ENCODE assay signal across 28 cellular contexts in the genomic region with DNA sequence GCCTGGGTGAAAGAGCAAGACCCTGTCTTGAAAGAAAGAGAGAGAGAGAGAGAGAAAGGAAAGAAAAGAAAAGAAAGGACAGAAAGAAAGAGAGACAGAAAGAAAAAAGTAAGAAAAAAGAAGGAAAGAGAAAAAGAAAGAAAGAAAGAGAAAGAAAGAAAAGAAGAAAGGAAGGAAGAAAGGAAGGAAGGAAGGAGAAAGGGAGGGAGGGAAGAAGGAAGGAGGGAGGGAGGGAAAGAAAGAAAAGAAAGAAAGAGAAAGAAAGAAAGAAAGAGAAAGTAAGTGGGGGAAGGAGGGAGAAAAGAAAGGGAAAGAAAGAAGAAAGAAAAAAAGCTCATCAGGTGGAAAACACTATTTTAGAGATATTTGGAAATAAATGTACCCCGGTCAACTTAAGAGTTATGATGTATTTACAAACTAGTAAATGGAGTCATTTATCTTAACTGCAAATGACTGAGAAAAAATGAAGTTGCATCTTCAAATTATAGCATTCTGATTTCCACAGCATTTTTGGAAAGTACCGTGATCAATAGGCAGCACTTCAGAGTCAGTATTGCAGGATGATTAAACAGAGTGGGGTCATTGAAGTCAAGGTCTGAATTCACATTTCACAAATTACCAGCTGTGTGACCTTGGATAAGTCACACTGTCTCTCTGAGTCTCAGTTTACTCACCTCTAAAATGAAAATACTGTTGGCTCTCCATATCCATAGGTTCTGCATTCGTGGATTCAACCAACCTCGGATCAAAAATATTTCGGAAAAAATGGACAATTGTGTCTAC.
"Had no signal": no experiment of that assay in that cellular context is flagged by ENCODE, and none has a peak within 500 bp of the region (broad histone marks: within the 10 kb centered on the region; RNA-seq: fewer than 3 reads in every experiment).

No MANE protein-coding gene starts in this region.

- H3K4me1 Mint-ChIP-seq: endodermal cell; mesothelial cell of epicardium; naive B cell; stimulated activated naive CD8-positive, alpha-beta T cell treated with anti-CD3 and anti-CD28 coated beads, Interleukin-15, amount 100 ng/mL, for 72 hours had no signal

- H3K27ac ChIP-seq: colonic mucosa, epithelial cell of prostate, gastrocnemius medialis, psoas muscle, suprapubic skin, transverse colon, vagina had no signal

- H3K4me3 ChIP-seq: colonic mucosa, gastrocnemius medialis, lung, mucosa of descending colon, suprapubic skin, transverse colon, vagina had no signal

- H3K9me3 Mint-ChIP-seq: dendritic cell treated with granulocyte-macrophage colony-stimulating factor and Interleukin-4, amounts not matched to agents 40 ng/mL and 50 ng/mL, for 4 days; endodermal cell; stimulated activated naive CD8-positive, alpha-beta T cell treated with anti-CD3 and anti-CD28 coated beads, Interleukin-15, amount 100 ng/mL, for 72 hours had no signal

- FAIRE-seq: keratinocyte, small intestine had no signal

- DNase-seq: colonic mucosa; effector CD8-positive, alpha-beta T cell; endodermal cell; foreskin fibroblast; gastrocnemius medialis; head of caudate nucleus; left ventricle myocardium superior; mesenchymal stem cell; mucosa of descending colon; naive B cell; nucleus accumbens; psoas muscle; right cardiac atrium; small intestine; stimulated activated CD4-positive, alpha-beta T cell treated with anti-CD3 and anti-CD28 coated beads, Interleukin-15, amount 100 ng/mL, for 24 hours; stimulated activated CD4-positive, alpha-beta T cell treated with anti-CD3 and anti-CD28 coated beads, Interleukin-2, amount 100 ng/mL, for 48 hours; stimulated activated naive CD4-positive, alpha-beta T cell; stimulated activated naive CD8-positive, alpha-beta T cell treated with anti-CD3 and anti-CD28 coated beads, Interleukin-15, amount 100 ng/mL, for 72 hours; transverse colon had no signal

- H3K36me3 ChIP-seq: colonic mucosa, gastrocnemius medialis, suprapubic skin, transverse colon, vagina had no signal

- H3K27ac Mint-ChIP-seq: dendritic cell treated with granulocyte-macrophage colony-stimulating factor and Interleukin-4, amounts not matched to agents 40 ng/mL and 50 ng/mL, for 4 days; endodermal cell; mesothelial cell of epicardium; naive B cell; nephron; stimulated activated naive CD8-positive, alpha-beta T cell treated with anti-CD3 and anti-CD28 coated beads, Interleukin-15, amount 100 ng/mL, for 72 hours had no signal

- H3K27me3 ChIP-seq: colonic mucosa, gastrocnemius medialis, suprapubic skin, transverse colon, vagina had no signal

- H3K9me3 ChIP-seq: colonic mucosa, gastrocnemius medialis, mucosa of descending colon, psoas muscle, suprapubic skin, transverse colon, vagina had no signal

- ATAC-seq: esophagus mucosa; gastrocnemius medialis; left ventricle myocardium superior; mucosa of descending colon; psoas muscle; right cardiac atrium; stimulated activated naive CD8-positive, alpha-beta T cell treated with anti-CD3 and anti-CD28 coated beads, Interleukin-15, amount 100 ng/mL, for 72 hours had no signal

- H3K4me1 ChIP-seq: colonic mucosa, psoas muscle, suprapubic skin, transverse colon, vagina had no signal

- H3K36me3 Mint-ChIP-seq: mesothelial cell of epicardium, naive B cell had no signal

- H3K27me3 Mint-ChIP-seq: dendritic cell treated with granulocyte-macrophage colony-stimulating factor and Interleukin-4, amounts not matched to agents 40 ng/mL and 50 ng/mL, for 4 days had no signal

- H3K4me3 Mint-ChIP-seq: dendritic cell treated with granulocyte-macrophage colony-stimulating factor and Interleukin-4, amounts not matched to agents 40 ng/mL and 50 ng/mL, for 4 days; endodermal cell; mesothelial cell of epicardium; naive B cell; nephron; stimulated activated naive CD8-positive, alpha-beta T cell treated with anti-CD3 and anti-CD28 coated beads, Interleukin-15, amount 100 ng/mL, for 72 hours had no signal
